In genomic region chr1:213898684-213899083, GRCh38 we compare ENCODE assay signal across 32 cellular contexts.
A peak's percentile ranks its signal among the peaks of the same experiment; 100 is the strongest.
DNase-seq lines count a peak whose midpoint lies in the region; ATAC-seq, FAIRE-seq and TF ChIP-seq lines count a peak whose summit lies in the region.
"Had no signal": no experiment of that assay in that cellular context is flagged by ENCODE, and none has a peak within 500 bp of the region (broad histone marks: within the 10 kb centered on the region; RNA-seq: fewer than 3 reads in every experiment).

No MANE protein-coding gene starts in this region.

- no peak overlapping the region for H3K18ac ChIP-seq in IMR-90 (ENCODE audit: low read depth, low read length)

- H3K4me1 ChIP-seq in HepG2 (ENCODE audit: insufficient read depth, low read length) = peaks cover 15% of the 10 kb centered on the region; the same call in 1 of the 2 replicates
- no peaks in the 10 kb centered on the region for H3K4me1 ChIP-seq in right lobe of liver
- H3K4me1 ChIP-seq in BLaER1 = peaks cover 11% of the 10 kb centered on the region
- H3K4me1 ChIP-seq in IMR-90 (ENCODE audit: control insufficient read depth, insufficient read depth, low read length) = no peaks in the 10 kb centered on the region
- no peaks in the 10 kb centered on the region for H3K4me1 ChIP-seq in K562 (replicated peaks in 1 of 2; ENCODE audit: control insufficient read depth in 2 of 2, insufficient read depth in 2 of 2, low read length in 2 of 2)
- H3K4me1 ChIP-seq: A549, BE2C, Caco-2 had no signal

- H3K9me1 ChIP-seq in IMR-90 (ENCODE audit: insufficient read depth, low read length) (no peaks in the 10 kb centered on the region), K562 (ENCODE audit: control insufficient read depth, insufficient read depth, low read length) (no peaks in the 10 kb centered on the region)

- H3K4ac ChIP-seq in IMR-90 (ENCODE audit: low read depth, low read length) = no peak overlapping the region

- no peak for DNase-seq in HepG2 (ENCODE audit: low spot score)
- DNase-seq in right lobe of liver = no peak
- DNase-seq in IMR-90 = no peak
- DNase-seq in K562 (ENCODE audit: extremely low read depth in 1 of 4, low spot score in 3 of 4) = no peak
- no peak for DNase-seq in left lobe of liver (ENCODE audit: low spot score)
- no peak for DNase-seq in Ammon's horn (ENCODE audit: low spot score)
- DNase-seq in GM10266 (ENCODE audit: extremely low spot score) = no peak
- DNase-seq: 8988T; ACHN; BE2C; C1 segment of cervical spinal cord; Caco-2; Calu3; CD4-positive, alpha-beta memory T cell; CD4-positive, alpha-beta T cell; CD4-positive, CD25-positive, alpha-beta regulatory T cell; CD8-positive, alpha-beta memory T cell; CD8-positive, alpha-beta T cell; COR-L47; DMS 273 treated with DMSO at 0.1 percent for 48 hours; DMS153; DMS53; DMS79; DMS79 treated with DMSO at 0.1 percent for 48 hours; DND-41; EL had no signal

- H2BK20ac ChIP-seq in IMR-90 (ENCODE audit: low read depth, low read length) = no peak overlapping the region

- H4K20me1 ChIP-seq in HepG2 (ENCODE audit: insufficient read depth, low read length) (no peaks in the 10 kb centered on the region), BLaER1 (no peaks in the 10 kb centered on the region), IMR-90 (ENCODE audit: insufficient read depth, low read length) (no peaks in the 10 kb centered on the region), K562 (replicated peaks; ENCODE audit: control insufficient read depth, insufficient read depth, low read length) (no peaks in the 10 kb centered on the region)
- H4K20me1 ChIP-seq: BLaER1 treated with 17β-estradiol and CSF1 and Interleukin-3, amounts not matched to agents 10 nM and 100 nM had no signal

- no peak overlapping the region for H3K4me2 ChIP-seq in HepG2 (ENCODE audit: low read depth, low read length)
- 0 out of 2 replicates have a peak overlapping the region, but pooled peaks have one; percentile 65 for H3K4me2 ChIP-seq in BLaER1
- H3K4me2 ChIP-seq in IMR-90 (ENCODE audit: low read depth, low read length) = no peak overlapping the region
- no peak overlapping the region for H3K4me2 ChIP-seq in K562 (ENCODE audit: insufficient read depth, low read length)
- H3K4me2 ChIP-seq: A549 had no signal

- H2AK5ac ChIP-seq in IMR-90 (ENCODE audit: low read depth, low read length) = no peak overlapping the region

- H3K79me1 ChIP-seq in IMR-90 (ENCODE audit: low read depth in 1 of 2, low read length in 2 of 2) = no peaks in the 10 kb centered on the region

- CTCF ChIA-PET in HepG2 (lab: Yijun Ruan, JAX; ENCODE audit: low intra/inter-chr PET ratio, low total read pairs) = no interaction called here
- CTCF ChIA-PET in IMR-90 (lab: Yijun Ruan, JAX) = no interaction called here
- CTCF ChIA-PET in K562 (lab: Yijun Ruan, JAX; ENCODE audit: low intra/inter-chr PET ratio) = no interaction called here

- H2BK120ac ChIP-seq in IMR-90 (ENCODE audit: low read depth, low read length) = no peak overlapping the region

- TF ChIP-seq POLR2A in HepG2 (IDR thresholded peaks at IDR 0.05; ENCODE audit: insufficient read depth in 1 of 2, low read depth in 2 of 2, low read length in 2 of 2) = no peak
- no peak for TF ChIP-seq POLR2A in right lobe of liver (IDR thresholded peaks at IDR 0.05)
- no peak for TF ChIP-seq POLR2A in IMR-90 (IDR thresholded peaks at IDR 0.05; ENCODE audit: low read depth, low read length)
- no peak for TF ChIP-seq POLR2A in K562 (conservative IDR thresholded peaks at IDR 0.05)

- TF ChIP-seq CTCF in HepG2 (CRISPR knock-in tag; IDR thresholded peaks at IDR 0.05) = no peak
- no peak for TF ChIP-seq CTCF in right lobe of liver (IDR thresholded peaks at IDR 0.05)
- TF ChIP-seq CTCF in IMR-90 (conservative IDR thresholded peaks at IDR 0.05; ENCODE audit: low read depth, low read length) = no peak
- TF ChIP-seq CTCF in K562 (IDR thresholded peaks at IDR 0.05 in 2 of 3, conservative IDR thresholded peaks at IDR 0.05 in 1 of 3; ENCODE audit: insufficient read depth in 2 of 3, low read depth in 1 of 3, low read length in 3 of 3) = no peak
- no peak for TF ChIP-seq CTCF in GM10266 (IDR thresholded peaks at IDR 0.05; ENCODE audit: control insufficient read depth, insufficient read depth, low read depth, missing control alignments)

- H3K56ac ChIP-seq in IMR-90 (ENCODE audit: extremely low read depth, insufficient read depth, low read length) = no peak overlapping the region

- dilution Hi-C loops in IMR-90 (cut with HindIII; ENCODE audit: low sequenced_read_pairs, unreplicated experiment) = no loop called here

- in situ Hi-C loops in HepG2 (cut with HindIII; ENCODE audit: extremely low pct_ligation_motif_present, low pct_unique_long_range_greater_than_20kb) (no loop called here), IMR-90 (cut with MboI; ENCODE audit: low sequenced_read_pairs) (no loop called here), K562 (cut with MboI) (no loop called here)

- H3K23ac ChIP-seq in IMR-90 (ENCODE audit: low read depth, low read length) = no peak overlapping the region

- H3K36me3 ChIP-seq in HepG2 (replicated peaks in 1 of 2; ENCODE audit: control insufficient read depth in 1 of 2, insufficient read depth in 2 of 2, low read length in 2 of 2) = no peaks in the 10 kb centered on the region
- no peaks in the 10 kb centered on the region for H3K36me3 ChIP-seq in right lobe of liver
- H3K36me3 ChIP-seq in BLaER1 = no peaks in the 10 kb centered on the region
- H3K36me3 ChIP-seq in IMR-90 (ENCODE audit: control insufficient read depth, insufficient read depth, low read length) = no peaks in the 10 kb centered on the region
- no peaks in the 10 kb centered on the region for H3K36me3 ChIP-seq in K562 (ENCODE audit: control insufficient read depth, insufficient read depth, low read length)
- H3K36me3 ChIP-seq: BE2C; BLaER1 treated with 17β-estradiol and CSF1 and Interleukin-3, amounts not matched to agents 10 nM and 100 nM had no signal

- intact Hi-C loops in HepG2 (cut with micrococcal nuclease; ENCODE audit: unreplicated experiment) (no loop called here), right lobe of liver (cut with DNase I) (no loop called here), IMR-90 (cut with micrococcal nuclease) (no loop called here), K562 (cut with micrococcal nuclease) (no loop called here)

- H3K9ac ChIP-seq in HepG2 (ENCODE audit: insufficient read depth, low read depth, low read length) = no peak overlapping the region
- H3K9ac ChIP-seq in BLaER1 = no peak overlapping the region
- no peak overlapping the region for H3K9ac ChIP-seq in IMR-90 (ENCODE audit: low read depth, low read length)
- no peak overlapping the region for H3K9ac ChIP-seq in K562 (ENCODE audit: insufficient read depth in 1 of 2, low read depth in 2 of 2, low read length in 2 of 2)
- H3K9ac ChIP-seq: BLaER1 treated with 17β-estradiol and CSF1 and Interleukin-3, amounts not matched to agents 10 nM and 100 nM had no signal

- no TSS peak for BruUV-seq in HepG2 (replicated peaks; lab: Mats Ljungman, UMichigan)
- no TSS peak for BruUV-seq in IMR-90 (replicated peaks; lab: Mats Ljungman, UMichigan)
- BruUV-seq in K562 (replicated peaks; lab: Mats Ljungman, UMichigan) = no TSS peak

- H3K4me3 ChIP-seq in HepG2 (replicated peaks in 1 of 3; ENCODE audit: insufficient read depth in 1 of 3, low read depth in 2 of 3, low read length in 3 of 3) = no peak overlapping the region
- no peak overlapping the region for H3K4me3 ChIP-seq in right lobe of liver
- H3K4me3 ChIP-seq in BLaER1 = no peak overlapping the region
- no peak overlapping the region for H3K4me3 ChIP-seq in IMR-90 (ENCODE audit: insufficient read depth, low read depth, low read length)
- no peak overlapping the region for H3K4me3 ChIP-seq in K562
- H3K4me3 ChIP-seq: A549; BLaER1 treated with 17β-estradiol and CSF1 and Interleukin-3, amounts not matched to agents 10 nM and 100 nM had no signal

- no peaks in the 10 kb centered on the region for H3K27me3 ChIP-seq in HepG2 (ENCODE audit: control insufficient read depth in 1 of 2, insufficient read depth in 2 of 2, low read length in 2 of 2)
- no peaks in the 10 kb centered on the region for H3K27me3 ChIP-seq in right lobe of liver
- H3K27me3 ChIP-seq in BLaER1 = no peaks in the 10 kb centered on the region
- no peaks in the 10 kb centered on the region for H3K27me3 ChIP-seq in IMR-90 (ENCODE audit: control insufficient read depth, insufficient read depth, low read length)
- no peaks in the 10 kb centered on the region for H3K27me3 ChIP-seq in K562 (ENCODE audit: control insufficient read depth in 2 of 2, insufficient read depth in 2 of 2, low read length in 2 of 2)
- H3K27me3 ChIP-seq: BE2C; BLaER1 treated with 17β-estradiol and CSF1 and Interleukin-3, amounts not matched to agents 10 nM and 100 nM had no signal

- WGBS in HepG2 (ENCODE audit: low lambda C conversion rate) = 95% methylated on average over 4 of the region's 4 CpGs
- WGBS in right lobe of liver (ENCODE audit: insufficient coverage, low coverage, low lambda C conversion rate, missing lambda C conversion rate) = 93% methylated on average over 4 of the region's 4 CpGs
- no CpG with 5 or more reads among the region's 4 CpGs for WGBS in IMR-90 (ENCODE audit: extremely low coverage in 2 of 2, insufficient read length in 1 of 2), 2 experiments
- WGBS in K562 (ENCODE audit: insufficient coverage, low coverage, missing lambda C conversion rate) = 0% methylated on average over 4 of the region's 4 CpGs

- ATAC-seq in HepG2 = no peak
- ATAC-seq in right lobe of liver = no peak
- ATAC-seq in IMR-90 (ENCODE audit: low read depth) = no peak
- no peak for ATAC-seq in K562
- no peak for ATAC-seq in left lobe of liver
- ATAC-seq: A549; CD8-positive, alpha-beta T cell had no signal

- H3K9me3 ChIP-seq in HepG2 (ENCODE audit: low read length) (no peaks in the 10 kb centered on the region), right lobe of liver (no peaks in the 10 kb centered on the region), BLaER1 (no peaks in the 10 kb centered on the region), IMR-90 (ENCODE audit: control insufficient read depth, insufficient read depth, low read length) (no peaks in the 10 kb centered on the region), K562 (replicated peaks; ENCODE audit: control insufficient read depth, insufficient read depth, low read depth, low read length) (no peaks in the 10 kb centered on the region)
- H3K9me3 ChIP-seq: A549 had no signal

- no peak for TF ChIP-seq EP300 in HepG2 (IDR thresholded peaks at IDR 0.05; ENCODE audit: low read depth in 2 of 2, low read length in 2 of 2)
- no peak for TF ChIP-seq EP300 in HepG2 (CRISPR knock-in tag; IDR thresholded peaks at IDR 0.05; ENCODE audit: borderline replicate concordance)
- no peak for TF ChIP-seq EP300 in K562 (IDR thresholded peaks at IDR 0.05; ENCODE audit: low read length)

- H2AK9ac ChIP-seq in IMR-90 (replicated peaks; ENCODE audit: low read depth, low read length, poor library complexity) = no peak overlapping the region

- no peak overlapping the region for H4K5ac ChIP-seq in IMR-90 (ENCODE audit: low read depth, low read length)

- no peak for TF ChIP-seq RAD21 in HepG2 (CRISPR knock-in tag; IDR thresholded peaks at IDR 0.05)
- no peak for TF ChIP-seq RAD21 in IMR-90 (IDR thresholded peaks at IDR 0.05; ENCODE audit: low read length)
- TF ChIP-seq RAD21 in K562 (CRISPR knock-in tag; conservative IDR thresholded peaks at IDR 0.05 in 1 of 2, IDR thresholded peaks at IDR 0.05 in 1 of 2) = no peak

- no peak overlapping the region for H4K8ac ChIP-seq in IMR-90 (ENCODE audit: low read depth in 2 of 2, low read length in 2 of 2)

- H2AFZ ChIP-seq in HepG2 (ENCODE audit: low read length) = no peak overlapping the region
- no peak overlapping the region for H2AFZ ChIP-seq in IMR-90 (replicated peaks; ENCODE audit: low read length, poor library complexity)
- H2AFZ ChIP-seq in K562 (ENCODE audit: low read depth, low read length) = no peak overlapping the region

- H3K14ac ChIP-seq in IMR-90 (replicated peaks; ENCODE audit: low read depth, low read length) = no peak overlapping the region

- H2BK5ac ChIP-seq in IMR-90 (ENCODE audit: low read depth, low read length, poor library complexity, severe bottlenecking) = no peak overlapping the region

- no peak overlapping the region for H4K91ac ChIP-seq in IMR-90 (ENCODE audit: insufficient read depth, low read depth, low read length)

- FAIRE-seq in HepG2 (lab: Jason Lieb, UNC) (no peak), K562 (lab: Jason Lieb, UNC) (no peak)
- FAIRE-seq: A204.1, A549 had no signal

- no peak overlapping the region for H2BK15ac ChIP-seq in IMR-90 (ENCODE audit: low read depth, low read length)

- POLR2A ChIA-PET in HepG2 (lab: Yijun Ruan, JAX) (no interaction called here), IMR-90 (lab: Charles Lee; ENCODE audit: unreplicated experiment) (no interaction called here), K562 (lab: Yijun Ruan, JAX) (interaction anchor here (1.0 kb wide), 1 partner anchor 11 kb away, joined by 4 read pairs; no protein-coding TSS in a partner anchor)

- H3K27ac ChIP-seq in HepG2 (ENCODE audit: extremely low read length, insufficient read depth, low read length) (no peak overlapping the region), right lobe of liver (no peak overlapping the region), BLaER1 (no peak overlapping the region), IMR-90 (ENCODE audit: insufficient read depth, low read length) (no peak overlapping the region), K562 (ENCODE audit: extremely low read depth, low read depth, low read length) (no peak overlapping the region)
- H3K27ac ChIP-seq: 22Rv1; A549; BLaER1 treated with 17β-estradiol and CSF1 and Interleukin-3, amounts not matched to agents 10 nM and 100 nM; C4-2B had no signal

- no peaks in the 10 kb centered on the region for H3K79me2 ChIP-seq in HepG2 (ENCODE audit: insufficient read depth, low read length)
- no peaks in the 10 kb centered on the region for H3K79me2 ChIP-seq in K562 (ENCODE audit: control insufficient read depth, insufficient read depth, low read length)

Comparison
In these comparisons a context has a peak if more than half of its experiments do, and no peak if none do; other contexts are left out.
1. Of the 241 proteins assayed by ChIP-seq in both HepG2 and K562: peak only in HepG2: none; only in K562: none; in both: CEBPB; in neither: 239; mixed calls (peak in some experiments, not most) for 1.